Comparison of ENCODE assay signal across 26 cellular contexts in genomic region chr16:22402191-22402590, GRCh38. TPM values are rescaled to one million over a fixed set of nuclear protein-coding genes. Genes with fewer than 3 reads are reported as not detected.
DNase-seq lines count a peak whose midpoint lies in the region; ATAC-seq, FAIRE-seq and TF ChIP-seq lines count a peak whose summit lies in the region.
"Had no signal": no experiment of that assay in that cellular context is flagged by ENCODE, and none has a peak within 500 bp of the region (broad histone marks: within the 10 kb centered on the region; RNA-seq: fewer than 3 reads in every experiment).

No MANE protein-coding gene starts in this region.

- DNase-seq in MCF 10A (ENCODE audit: unreplicated experiment) (no peak), breast epithelium (ENCODE audit: low spot score in 2 of 2) (no peak), keratinocyte (ENCODE audit: low read depth, low spot score) (no peak), NCI-H1417 treated with DMSO at 0.1 percent for 48 hours (lab: John Stamatoyannopoulos, UW) (no peak), HAP-1 (ENCODE audit: low spot score in 2 of 2) (no peak)
- no peak for DNase-seq in stimulated activated naive CD4-positive, alpha-beta T cell treated with Interleukin-2 at 50 U/mL for 16 hours (lab: John Stamatoyannopoulos, UW)
- DNase-seq: 8988T; activated CD4-positive, alpha-beta T cell treated with anti-CD3 and anti-CD28 coated beads, Interleukin-2, amount 50 U/mL, for 4 hours; activated T-cell treated with anti-CD3 and anti-CD28 coated beads for 4 hours; amygdala; effector CD8-positive, alpha-beta T cell; heart right ventricle; naive B cell; NCI-H1105 treated with DMSO at 0.1 percent for 48 hours; NCI-H524; pancreas; SHP77; stimulated activated naive CD8-positive, alpha-beta T cell treated with anti-CD3 and anti-CD28 coated beads, Interleukin-15, amount 100 ng/mL, for 72 hours had no signal

- CTCF ChIA-PET in MCF 10A (lab: Yijun Ruan, JAX), result interaction anchor here (0.6 to 1.2 kb wide), 2 partner anchors 13 to 81 kb away, joined by 3 read pairs; no protein-coding TSS in a partner anchor

- H3K36me3 ChIP-seq in breast epithelium (no peaks in the 10 kb centered on the region), keratinocyte (ENCODE audit: control insufficient read depth in 2 of 2, extremely low read depth in 1 of 2, insufficient read depth in 2 of 2, low read length in 2 of 2) (no peaks in the 10 kb centered on the region), HAP-1 (replicated peaks) (no peaks in the 10 kb centered on the region)
- H3K36me3 ChIP-seq: pancreas had no signal

- no peak for TF ChIP-seq CTCF in MCF 10A (IDR thresholded peaks at IDR 0.05; ENCODE audit: unreplicated experiment)
- TF ChIP-seq CTCF in breast epithelium (IDR thresholded peaks at IDR 0.05), result no peak
- no peak for TF ChIP-seq CTCF in keratinocyte (optimal IDR thresholded peaks at IDR 0.05 in 1 of 3, IDR thresholded peaks at IDR 0.05 in 1 of 3, conservative IDR thresholded peaks at IDR 0.05 in 1 of 3; ENCODE audit: extremely low read depth in 1 of 3, insufficient read depth in 2 of 3, low read length in 3 of 3)

- no TSS peak for BruUV-seq in MCF 10A (replicated peaks; lab: Mats Ljungman, UMichigan)

- ATAC-seq in SK-N-SH treated with all-trans-retinoic acid at 6 μM for 48 hours (peak; percentile 24), HG02981 (IDR thresholded peaks at IDR 0.05; ENCODE audit: unreplicated experiment) (no peak)
- ATAC-seq: heart right ventricle; sciatic nerve; stimulated activated naive CD8-positive, alpha-beta T cell treated with anti-CD3 and anti-CD28 coated beads, Interleukin-15, amount 100 ng/mL, for 72 hours had no signal

- no peaks in the 10 kb centered on the region for H3K9me1 ChIP-seq in keratinocyte (ENCODE audit: control insufficient read depth, extremely low read depth, insufficient read depth, low read length)

- H3K27me3 Mint-ChIP-seq in MCF 10A (ENCODE audit: insufficient read depth, unreplicated experiment), result no peaks in the 10 kb centered on the region
- H3K27me3 Mint-ChIP-seq: naive B cell; stimulated activated naive CD8-positive, alpha-beta T cell treated with anti-CD3 and anti-CD28 coated beads, Interleukin-15, amount 100 ng/mL, for 72 hours; type B pancreatic cell had no signal

- no peaks in the 10 kb centered on the region for H4K20me1 ChIP-seq in keratinocyte (ENCODE audit: control insufficient read depth, extremely low read depth, insufficient read depth, low read length)
- H4K20me1 ChIP-seq: BLaER1 had no signal

- no peaks in the 10 kb centered on the region for H3K4me1 ChIP-seq in breast epithelium
- peaks cover 38% of the 10 kb centered on the region for H3K4me1 ChIP-seq in keratinocyte (ENCODE audit: control insufficient read depth, extremely low read depth, insufficient read depth, low read length)
- peaks cover 5% of the 10 kb centered on the region for H3K4me1 ChIP-seq in HAP-1
- H3K4me1 ChIP-seq: pancreas had no signal

- no peak overlapping the region for H3K27ac ChIP-seq in breast epithelium
- H3K27ac ChIP-seq in keratinocyte (ENCODE audit: control insufficient read depth, insufficient read depth, low read length), result peak overlapping the region; percentile 60
- H3K27ac ChIP-seq: BLaER1, heart right ventricle, VCaP had no signal

- H3K27me3 ChIP-seq in breast epithelium (no peaks in the 10 kb centered on the region), keratinocyte (ENCODE audit: control insufficient read depth, extremely low read depth, insufficient read depth, low read length) (no peaks in the 10 kb centered on the region), HAP-1 (ENCODE audit: low read depth) (no peaks in the 10 kb centered on the region)
- H3K27me3 ChIP-seq: BLaER1, heart right ventricle, pancreas had no signal

- POLR2A ChIA-PET in MCF 10A (lab: Yijun Ruan, JAX), result interaction anchor here (0.6 to 1.8 kb wide), 4 partner anchors 29 to 104 kb away, joined by 3 to 8 read pairs (median 4); no protein-coding TSS in a partner anchor

- H3K27ac Mint-ChIP-seq in MCF 10A (ENCODE audit: low read depth, unreplicated experiment), result peak overlapping the region; percentile 86
- H3K27ac Mint-ChIP-seq: naive B cell; stimulated activated naive CD8-positive, alpha-beta T cell treated with anti-CD3 and anti-CD28 coated beads, Interleukin-15, amount 100 ng/mL, for 72 hours; T-helper 1 cell treated with Interleukin-12 subunit alpha and Interleukin-12 subunit beta and Interleukin-4 antibody, amounts not matched to agents 30 μg/mL and 1 μg/mL, for 36 hours; type B pancreatic cell had no signal

- H3K4me2 ChIP-seq in keratinocyte (ENCODE audit: control insufficient read depth, extremely low read depth, insufficient read depth, low read depth, low read length), result peak overlapping the region; percentile 84
- H3K4me2 ChIP-seq: BLaER1 had no signal

- H3K79me2 ChIP-seq in keratinocyte (ENCODE audit: control insufficient read depth, insufficient read depth, low read length), result no peaks in the 10 kb centered on the region

- in situ Hi-C loops in HAP-1 (cut with MboI; ENCODE audit: low sequenced_read_pairs), result loop anchor here (25.0 kb wide), 1 partner anchor 90 kb away; no protein-coding TSS in a partner anchor

- H2AFZ ChIP-seq in keratinocyte (ENCODE audit: control insufficient read depth, low read length), result no peak overlapping the region

- no peaks in the 10 kb centered on the region for H3K9me3 ChIP-seq in breast epithelium
- H3K9me3 ChIP-seq in keratinocyte (ENCODE audit: control insufficient read depth, low read depth, low read length), result no peaks in the 10 kb centered on the region
- H3K9me3 ChIP-seq in HAP-1, result no peaks in the 10 kb centered on the region
- H3K9me3 ChIP-seq: BLaER1, heart right ventricle, pancreas had no signal

- no peak for TF ChIP-seq POLR2A in breast epithelium (IDR thresholded peaks at IDR 0.05)

- intact Hi-C loops in MCF 10A (cut with micrococcal nuclease) (no loop called here), breast epithelium (cut with DNase I; ENCODE audit: low total_unique reads) (loop anchor here (10.0 kb wide), 1 partner anchor 1107 kb away; no protein-coding TSS in a partner anchor)

- H3K4me1 Mint-ChIP-seq in MCF 10A (ENCODE audit: insufficient read depth, unreplicated experiment), result peaks cover 35% of the 10 kb centered on the region

- H3K4me3 Mint-ChIP-seq in MCF 10A (ENCODE audit: unreplicated experiment), result no peak overlapping the region
- H3K4me3 Mint-ChIP-seq: naive B cell; stimulated activated naive CD8-positive, alpha-beta T cell treated with anti-CD3 and anti-CD28 coated beads, Interleukin-15, amount 100 ng/mL, for 72 hours; T-helper 1 cell treated with Interleukin-12 subunit alpha and Interleukin-12 subunit beta and Interleukin-4 antibody, amounts not matched to agents 30 μg/mL and 1 μg/mL, for 36 hours; type B pancreatic cell had no signal

- H3K4me3 ChIP-seq in breast epithelium, result no peak overlapping the region
- H3K4me3 ChIP-seq in keratinocyte (ENCODE audit: control insufficient read depth in 2 of 3, extremely low read depth in 1 of 3, insufficient read depth in 2 of 3, low read depth in 1 of 3, low read length in 3 of 3), result peak overlapping the region in 1 of 3 experiments; percentile 36
- H3K4me3 ChIP-seq in HAP-1, result no peak overlapping the region
- H3K4me3 ChIP-seq: BLaER1, heart right ventricle, pancreas had no signal

- no peaks in the 10 kb centered on the region for H3K9me3 Mint-ChIP-seq in MCF 10A (ENCODE audit: unreplicated experiment)
- H3K9me3 Mint-ChIP-seq: naive B cell; stimulated activated naive CD8-positive, alpha-beta T cell treated with anti-CD3 and anti-CD28 coated beads, Interleukin-15, amount 100 ng/mL, for 72 hours; T-helper 1 cell treated with Interleukin-12 subunit alpha and Interleukin-12 subunit beta and Interleukin-4 antibody, amounts not matched to agents 30 μg/mL and 1 μg/mL, for 36 hours; type B pancreatic cell had no signal

- H3K9ac ChIP-seq in keratinocyte (ENCODE audit: control insufficient read depth, extremely low read depth, insufficient read depth, low read length), result peak overlapping the region; percentile 36
- H3K9ac ChIP-seq: BLaER1 had no signal

- dilution Hi-C loops in keratinocyte (cut with MboI; ENCODE audit: extremely low pct_ligation_motif_present, low sequenced_read_pairs), result no loop called here

- no peak for FAIRE-seq in keratinocyte (lab: Jason Lieb, UNC)
- FAIRE-seq: GM12891, pancreas had no signal

- H3K36me3 Mint-ChIP-seq in MCF 10A (ENCODE audit: insufficient read depth, unreplicated experiment), result peaks cover 6% of the 10 kb centered on the region
- H3K36me3 Mint-ChIP-seq: type B pancreatic cell had no signal

TF ChIP-seq in SK-N-SH treated with all-trans-retinoic acid at 6 μM for 48 hours, 23 proteins besides CTCF, POLR2A, EP300 and RAD21:
- TF ChIP-seq ESRRG (CRISPR knock-in tag; IDR thresholded peaks at IDR 0.05) (no peak), ISL1 (CRISPR knock-in tag; IDR thresholded peaks at IDR 0.05) (peak; percentile 88), CSRNP3 (CRISPR knock-in tag; IDR thresholded peaks at IDR 0.05) (no peak), ZC3H10 (CRISPR knock-in tag; IDR thresholded peaks at IDR 0.05) (no peak), CSDC2 (CRISPR knock-in tag; IDR thresholded peaks at IDR 0.05) (no peak)

RNA-seq across cellular contexts. Expression of gene CDR2, which starts 27.8 kb away (rescaled TPM):
- 20.0 and 23.9 TPM in 2 replicates for total RNA-seq in MCF 10A (2022)
- total RNA-seq in breast epithelium, result 10 to 100 TPM; 20.2 to 37.5 (median 26.9) TPM
- 27.3 to 37.1 TPM (median 31.3 TPM) in 3 replicates for polyA plus RNA-seq in keratinocyte
- polyA plus RNA-seq in keratinocyte (2011; ENCODE audit: low read depth), result 27.2 TPM
- polyA plus RNA-seq in keratinocyte (2011; cell fraction: cytosol; rRNA removed), result 25.9 and 34.8 TPM in 2 replicates
- 36.7 and 37.3 TPM in 2 replicates for polyA plus RNA-seq in keratinocyte (2011; cell fraction: nucleus; rRNA removed)
- 12.2 and 22.5 TPM in 2 replicates for polyA plus RNA-seq in keratinocyte (2012; ENCODE audit: low replicate concordance)
- polyA minus RNA-seq in keratinocyte, result 14.5 to 31.2 TPM (median 20.7 TPM) in 3 replicates
- 26.1 TPM for polyA minus RNA-seq in keratinocyte (2011; cell fraction: cytosol; rRNA and poly(A)+ RNA removed)
- polyA minus RNA-seq in keratinocyte (2011; cell fraction: nucleus; rRNA and poly(A)+ RNA removed), result 12.6 and 25.7 TPM in 2 replicates
